9 cellular contexts compared by ENCODE assay signal in the genomic region with DNA sequence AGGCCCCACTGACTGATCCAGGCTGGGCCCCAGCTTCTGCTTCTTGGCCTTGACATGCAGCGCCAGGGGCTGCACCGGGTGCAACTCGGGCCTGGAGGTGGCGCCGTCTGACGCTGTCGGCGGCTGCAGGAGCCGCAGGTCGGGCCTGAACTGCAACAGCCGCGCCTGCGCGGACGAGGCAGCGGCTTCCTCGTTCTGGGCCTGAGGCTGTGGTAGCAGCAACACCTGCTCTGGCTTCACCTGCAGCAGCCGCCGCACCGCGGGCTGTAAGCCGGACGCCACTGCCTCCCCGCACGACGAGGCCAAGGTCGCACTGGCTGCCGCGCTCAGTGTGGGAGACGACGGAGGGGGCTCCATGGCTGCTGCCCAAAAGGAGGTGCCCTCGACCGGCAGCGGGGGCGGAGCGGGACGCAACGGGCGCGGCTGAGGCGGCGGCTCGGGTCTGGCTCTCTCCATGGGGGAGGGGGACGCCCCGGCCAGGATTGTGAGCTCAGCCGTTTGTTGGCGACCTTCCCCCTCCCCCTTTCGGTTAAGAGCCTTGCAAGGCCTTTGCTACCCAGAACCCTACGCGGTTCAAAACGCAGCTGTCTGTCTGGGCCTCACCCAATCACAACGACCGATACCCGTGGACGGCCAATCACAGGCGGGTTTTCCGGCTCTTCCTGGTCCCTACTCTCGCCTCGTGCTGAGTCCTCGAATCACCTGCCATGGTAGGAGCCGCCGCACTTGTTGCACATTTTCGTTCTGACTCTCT. TPM values are rescaled to one million over a fixed set of nuclear protein-coding genes. Genes with fewer than 3 reads are reported as not detected.
DNase-seq lines count a peak whose midpoint lies in the region; ATAC-seq and TF ChIP-seq lines count a peak whose summit lies in the region.
"Had no signal": no experiment of that assay in that cellular context is flagged by ENCODE, and none has a peak within 500 bp of the region (broad histone marks: within the 10 kb centered on the region; RNA-seq: fewer than 3 reads in every experiment).

No MANE protein-coding gene starts in this region.

- H3K27ac ChIP-seq in AG04450 (ENCODE audit: low read depth, low read length) = no peak overlapping the region
- H3K27ac ChIP-seq: epithelial cell of prostate had no signal

- H3K9me3 Mint-ChIP-seq in activated naive CD8-positive, alpha-beta T cell (ENCODE audit: low read depth) = peaks cover 14% of the 10 kb centered on the region

- H3K9me3 ChIP-seq in AG04450 (ENCODE audit: control insufficient read depth, insufficient read depth, low read length) (peaks cover 16% of the 10 kb centered on the region), NT2/D1 (ENCODE audit: insufficient read depth, low read length) (peaks cover 33% of the 10 kb centered on the region)

- H3K36me3 ChIP-seq in NT2/D1 (ENCODE audit: insufficient read depth, insufficient read length, low read length) = no peaks in the 10 kb centered on the region

- no peaks in the 10 kb centered on the region for H3K27me3 Mint-ChIP-seq in activated naive CD8-positive, alpha-beta T cell

- DNase-seq in AG04450 (ENCODE audit: low read depth, low spot score) (no peak), NT2/D1 (ENCODE audit: low read depth, low spot score) (peak; percentile 78), iPS DF 4.7 (ENCODE audit: extremely low read depth, low spot score) (peak; percentile 72), RKO (ENCODE audit: low spot score) (no peak), NCI-H146 treated with DMSO at 0.1 percent for 48 hours (lab: John Stamatoyannopoulos, UW; ENCODE audit: unreplicated experiment) (no peak)
- peak; percentile 34 to 72 (median 64) for DNase-seq in stimulated activated CD4-positive, alpha-beta T cell treated with anti-CD3 and anti-CD28 coated beads, Interleukin-1b, Interleukin-23, amount 100 ng/mL, for 24 hours (ENCODE audit: low read depth in 4 of 4, low spot score in 1 of 4)

- H3K27ac Mint-ChIP-seq in activated naive CD8-positive, alpha-beta T cell = peak overlapping the region; percentile 61

- no peaks in the 10 kb centered on the region for H3K4me1 ChIP-seq in NT2/D1 (ENCODE audit: insufficient read depth, insufficient read length)

- peak; percentile 18; the same call in 1 of the 2 replicates for TF ChIP-seq CTCF in AG04450 (IDR thresholded peaks at IDR 0.05; ENCODE audit: low read depth, low read length)

- H3K27me3 ChIP-seq in AG04450 (ENCODE audit: control insufficient read depth, insufficient read depth, low read length) = no peaks in the 10 kb centered on the region
- H3K27me3 ChIP-seq in NT2/D1 (ENCODE audit: insufficient read depth, insufficient read length) = no peaks in the 10 kb centered on the region

- peaks cover 10% of the 10 kb centered on the region for H3K4me1 Mint-ChIP-seq in activated naive CD8-positive, alpha-beta T cell (ENCODE audit: low read depth)

- H3K4me3 ChIP-seq in AG04450 (ENCODE audit: low read depth, low read length) = peak overlapping the region; percentile 33; the same call in 1 of the 2 replicates
- peak overlapping the region; percentile 57 for H3K4me3 ChIP-seq in NT2/D1 (ENCODE audit: insufficient read length, low read depth)

- H3K9ac ChIP-seq in NT2/D1 (ENCODE audit: insufficient read length, low read depth) = peak overlapping the region; percentile 56

- peaks cover 18% of the 10 kb centered on the region for H3K36me3 Mint-ChIP-seq in activated naive CD8-positive, alpha-beta T cell

- ATAC-seq in GM21515 (IDR thresholded peaks at IDR 0.05; ENCODE audit: unreplicated experiment) = peak; percentile 94

- H3K4me3 Mint-ChIP-seq in activated naive CD8-positive, alpha-beta T cell = peak overlapping the region; percentile 76

- CTCF ChIA-PET in AG04450 (lab: Charles Lee) = no interaction called here

- POLR2A ChIA-PET in AG04450 (lab: Yijun Ruan, JAX) = no interaction called here

RNA-seq across cellular contexts. Expression of a gene that starts 0.4 kb away (rescaled TPM):
- polyA plus RNA-seq in AG04450 (2011; rRNA removed) = 0.05 and 0.09 TPM in 2 replicates
- not detected in 2 replicates for polyA minus RNA-seq in AG04450 (2011; rRNA and poly(A)+ RNA removed)

RNA-seq across cellular contexts. Expression of a gene that starts 19.5 kb away (rescaled TPM):
- polyA plus RNA-seq in AG04450 (2011; rRNA removed) = not detected in 2 replicates
- not detected in 2 replicates for polyA minus RNA-seq in AG04450 (2011; rRNA and poly(A)+ RNA removed)

Comparison
In these comparisons a context has a peak if more than half of its experiments do, and no peak if none do; other contexts are left out.
1. DNase-seq: peak in NT2/D1 (single experiment), iPS DF 4.7 (single experiment) and stimulated activated CD4-positive, alpha-beta T cell treated with anti-CD3 and anti-CD28 coated beads, Interleukin-1b, Interleukin-23, amount 100 ng/mL, for 24 hours (4 of 4); none in AG04450 (single experiment), RKO (single experiment) and NCI-H146 treated with DMSO at 0.1 percent for 48 hours (single experiment).